In the genomic region with DNA sequence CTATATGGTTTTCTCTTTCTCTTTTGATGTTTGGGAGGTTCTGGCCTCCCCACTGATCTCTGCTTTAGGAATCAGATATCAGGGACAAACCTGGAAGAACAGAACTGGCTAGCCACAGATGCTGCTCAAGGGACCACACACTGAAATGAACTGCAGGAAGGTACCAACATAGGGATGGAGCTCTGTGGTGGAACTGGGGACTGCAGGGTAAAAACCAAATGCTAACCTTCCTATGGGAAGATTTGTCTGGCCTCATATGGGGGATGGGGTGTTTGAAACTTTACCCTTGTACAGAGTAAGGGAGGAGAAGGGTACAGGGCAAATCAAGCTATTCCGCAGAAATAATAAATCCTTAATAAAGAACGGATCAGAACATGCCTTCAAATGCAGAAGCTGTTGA, we compare ENCODE assay signal across 17 cellular contexts.
"Had no signal": no experiment of that assay in that cellular context is flagged by ENCODE, and none has a peak within 500 bp of the region (broad histone marks: within the 10 kb centered on the region; RNA-seq: fewer than 3 reads in every experiment).

No MANE protein-coding gene starts in this region.

- DNase-seq: activated naive CD4-positive, alpha-beta T cell; activated T-cell treated with anti-CD3 and anti-CD28 coated beads, Interleukin-2, amount 50 U/mL, for 24 hours; adrenal gland; brain microvascular endothelial cell; central memory CD4-positive, alpha-beta T cell; dermis blood vessel endothelial cell; effector CD8-positive, alpha-beta T cell; foreskin melanocyte; left ventricle myocardium superior; mammary epithelial cell; midbrain; natural killer cell; stimulated activated CD4-positive, alpha-beta T cell treated with anti-CD3 and anti-CD28 coated beads, Interleukin-4, amount 100 ng/mL, for 24 hours; substantia nigra; tibial artery had no signal

- H3K27me3 ChIP-seq: adrenal gland, ascending aorta, brain microvascular endothelial cell had no signal

- H3K36me3 ChIP-seq: adrenal gland, ascending aorta, brain microvascular endothelial cell, prostate gland, tibial artery had no signal

- H3K27ac ChIP-seq: adrenal gland, ascending aorta, brain microvascular endothelial cell, prostate gland, tibial artery had no signal

- H3K4me3 ChIP-seq: adrenal gland, ascending aorta, prostate gland, tibial artery had no signal

- H3K9me3 ChIP-seq: adrenal gland, ascending aorta, prostate gland, tibial artery had no signal

- H3K4me1 ChIP-seq: adrenal gland, ascending aorta, prostate gland, tibial artery had no signal
